32 cellular contexts compared by ENCODE assay signal in genomic region chr3:62615258-62615840, GRCh38.
DNase-seq lines count a peak whose midpoint lies in the region; ATAC-seq, FAIRE-seq and TF ChIP-seq lines count a peak whose summit lies in the region.
"Had no signal": no experiment of that assay in that cellular context is flagged by ENCODE, and none has a peak within 500 bp of the region (broad histone marks: within the 10 kb centered on the region; RNA-seq: fewer than 3 reads in every experiment).

No MANE protein-coding gene starts in this region.

- H3K9me3 ChIP-seq in RWPE2 (ENCODE audit: severe bottlenecking) (no peaks in the 10 kb centered on the region), left lung (no peaks in the 10 kb centered on the region)
- H3K9me3 ChIP-seq: heart left ventricle, MG63, right lobe of liver, stomach, vagina had no signal

- no peaks in the 10 kb centered on the region for H3K79me2 ChIP-seq in ACC112 (ENCODE audit: control insufficient read depth, insufficient read depth, low read length, unreplicated experiment)

- no peak for TF ChIP-seq CTCF in RWPE2 (IDR thresholded peaks at IDR 0.05; ENCODE audit: poor library complexity, severe bottlenecking)
- TF ChIP-seq CTCF in fibroblast of mammary gland (conservative IDR thresholded peaks at IDR 0.05; ENCODE audit: control insufficient read depth, insufficient read depth, low read depth, low read length) = no peak
- TF ChIP-seq CTCF in left lung (IDR thresholded peaks at IDR 0.05) = no peak

- H3K36me3 ChIP-seq in ACC112 (ENCODE audit: insufficient read depth, low read length) (no peaks in the 10 kb centered on the region), RWPE2 (ENCODE audit: low read depth) (no peaks in the 10 kb centered on the region), left lung (no peaks in the 10 kb centered on the region)
- H3K36me3 ChIP-seq: heart left ventricle, MG63, right lobe of liver, stomach, vagina had no signal

- no peak for ATAC-seq in RWPE2 (ENCODE audit: low read depth)
- peak; percentile 65 for ATAC-seq in left lung
- no peak for ATAC-seq in HG03439 (IDR thresholded peaks at IDR 0.05; ENCODE audit: unreplicated experiment)
- no peak for ATAC-seq in GM19328 (IDR thresholded peaks at IDR 0.05; ENCODE audit: unreplicated experiment)
- ATAC-seq in GM18868 (IDR thresholded peaks at IDR 0.05; ENCODE audit: unreplicated experiment) = no peak
- ATAC-seq: heart left ventricle, right lobe of liver had no signal

- H3K27ac ChIP-seq in ACC112 (ENCODE audit: low read depth, low read length) = no peak overlapping the region
- H3K27ac ChIP-seq in RWPE2 (ENCODE audit: poor library complexity, severe bottlenecking) = peak overlapping the region; percentile 6
- H3K27ac ChIP-seq in left lung = no peak overlapping the region
- H3K27ac ChIP-seq: heart left ventricle, HL-60, PC-9, right lobe of liver, stomach, vagina had no signal

- FAIRE-seq in GM19239 (lab: Jason Lieb, UNC) = no peak
- FAIRE-seq: A204.1 had no signal

- H3K27me3 ChIP-seq in ACC112 (ENCODE audit: insufficient read depth, low read length) = no peaks in the 10 kb centered on the region
- no peaks in the 10 kb centered on the region for H3K27me3 ChIP-seq in RWPE2 (ENCODE audit: insufficient read depth, poor library complexity, severe bottlenecking)
- H3K27me3 ChIP-seq in left lung = no peaks in the 10 kb centered on the region
- H3K27me3 ChIP-seq: heart left ventricle, MG63, right lobe of liver, stomach, vagina had no signal

- no peak overlapping the region for H3K4me3 ChIP-seq in ACC112 (ENCODE audit: low read depth, low read length)
- H3K4me3 ChIP-seq in RWPE2 (ENCODE audit: severe bottlenecking) = no peak overlapping the region
- no peak overlapping the region for H3K4me3 ChIP-seq in fibroblast of mammary gland (ENCODE audit: control insufficient read depth, low read depth, low read length)
- H3K4me3 ChIP-seq in left lung = no peak overlapping the region
- H3K4me3 ChIP-seq: heart left ventricle, MG63, PC-9, right lobe of liver, stomach, vagina had no signal

- H2AFZ ChIP-seq in ACC112 (ENCODE audit: low read length, unreplicated experiment) = peak overlapping the region; percentile 10
- H2AFZ ChIP-seq: PC-9 had no signal

- no peak for DNase-seq in RWPE2 (ENCODE audit: low spot score)
- DNase-seq in fibroblast of mammary gland (ENCODE audit: low read depth) = peak; percentile 72
- DNase-seq in left lung = no peak
- DNase-seq in GM19239 (ENCODE audit: insufficient read length, low spot score) = no peak
- DNase-seq: activated CD4-positive, alpha-beta memory T cell treated with anti-CD3 and anti-CD28 coated beads, Interleukin-2, amount 10 ng/mL, durations not matched to agents 7 days and 5 days; activated CD8-positive, alpha-beta memory T cell treated with anti-CD3 and anti-CD28 coated beads, Interleukin-2, amount 50 U/mL, for 48 hours; activated naive CD4-positive, alpha-beta T cell treated with Interleukin-2 at 50 U/mL for 16 hours; DMS79 treated with DMSO at 0.1 percent for 48 hours; GF-D8; GOT3; heart left ventricle; KG1; mammary epithelial cell; MG63; NCI-H1105; NCI-H187 treated with DMSO at 0.1 percent for 48 hours; NCI-H524 treated with DMSO at 0.1 percent for 48 hours; PC-9; posterior cingulate gyrus; right lobe of liver; SHP77; stimulated activated CD4-positive, alpha-beta T cell treated with anti-CD3 and anti-CD28 coated beads, Interleukin-12 subunit alpha, Interleukin-12 subunit beta, amount 100 ng/mL, for 4 hours; stimulated activated CD4-positive, alpha-beta T cell treated with anti-CD3 and anti-CD28 coated beads, Interleukin-4, amount 100 ng/mL, for 1 hour; stomach; T-helper 2 cell had no signal

- H3K4me1 ChIP-seq in ACC112 (ENCODE audit: control insufficient read depth, insufficient read depth, low read length, unreplicated experiment) (peaks cover 31% of the 10 kb centered on the region), RWPE2 (ENCODE audit: insufficient read depth, poor library complexity, severe bottlenecking) (peaks cover 22% of the 10 kb centered on the region), left lung (no peaks in the 10 kb centered on the region)
- H3K4me1 ChIP-seq: heart left ventricle, right lobe of liver, stomach, vagina had no signal

- intact Hi-C loops in left lung (cut with DNase I) = no loop called here
